In genomic region chr5:61301820-61302563, GRCh38 we compare ENCODE assay signal across 8 cellular contexts. TPM values are rescaled to one million over a fixed set of nuclear protein-coding genes. Genes with fewer than 3 reads are reported as not detected.
DNase-seq lines count a peak whose midpoint lies in the region; ATAC-seq and TF ChIP-seq lines count a peak whose summit lies in the region.
"Had no signal": no experiment of that assay in that cellular context is flagged by ENCODE, and none has a peak within 500 bp of the region (broad histone marks: within the 10 kb centered on the region; RNA-seq: fewer than 3 reads in every experiment).

No MANE protein-coding gene starts in this region.

- peak overlapping the region; percentile 51 for H3K27ac ChIP-seq in cingulate gyrus (ENCODE audit: low read depth, low read length)
- peak overlapping the region in 1 of 3 donors; percentile 10 for H3K27ac ChIP-seq in right lobe of liver
- H3K27ac ChIP-seq in urinary bladder (ENCODE audit: low read depth) = peak overlapping the region; percentile 13

- 68% methylated on average over 3 of the region's 11 CpGs for WGBS in right lobe of liver (ENCODE audit: insufficient coverage, low coverage, low lambda C conversion rate, missing lambda C conversion rate)
- 45% methylated on average over 11 of the region's 11 CpGs for WGBS in urinary bladder

- intact Hi-C loops in right lobe of liver (cut with DNase I) = no loop called here

- TF ChIP-seq POLR2A in right lobe of liver (IDR thresholded peaks at IDR 0.05) = no peak

- H3K4me3 ChIP-seq in right lobe of liver (no peak overlapping the region), urinary bladder (ENCODE audit: low read depth, low read length) (no peak overlapping the region)

- no peaks in the 10 kb centered on the region for H3K9me3 ChIP-seq in right lobe of liver

- peak; percentile 36 for DNase-seq in NCI-H2196 (lab: John Stamatoyannopoulos, UW; ENCODE audit: unreplicated experiment)
- DNase-seq in right lobe of liver = peak; percentile 61 to 81 (median 72)
- DNase-seq in NOMO-1 treated with DMSO at 0.1 percent for 48 hours (lab: John Stamatoyannopoulos, UW; ENCODE audit: unreplicated experiment) = no peak
- DNase-seq: T-cell had no signal

- no peaks in the 10 kb centered on the region for H3K36me3 ChIP-seq in right lobe of liver
- H3K36me3 ChIP-seq in urinary bladder (ENCODE audit: insufficient read depth) = no peaks in the 10 kb centered on the region

- H3K4me1 ChIP-seq in right lobe of liver (peaks cover 0 to 6% (median 0%) of the 10 kb centered on the region in 4 donors), urinary bladder (ENCODE audit: insufficient read depth) (no peaks in the 10 kb centered on the region)

- ATAC-seq in right lobe of liver (peak; percentile 86 to 97 (median 92)), GM18907 (IDR thresholded peaks at IDR 0.05; ENCODE audit: unreplicated experiment) (no peak), GM18873 (IDR thresholded peaks at IDR 0.05; ENCODE audit: low FRiP score, unreplicated experiment) (no peak)
- ATAC-seq: T-cell had no signal

- TF ChIP-seq CTCF in right lobe of liver (IDR thresholded peaks at IDR 0.05) = no peak

- no peaks in the 10 kb centered on the region for H3K27me3 ChIP-seq in right lobe of liver

RNA-seq across cellular contexts. Expression of gene ZSWIM6, which starts 30.1 kb away (rescaled TPM):
- total RNA-seq in right lobe of liver (1 to 10 TPM; 2.8 to 7.2 (median 4.1) TPM), urinary bladder (21.4 TPM)
- polyA plus RNA-seq in urinary bladder = 6.0 TPM

Comparison
In these comparisons a context has a peak if more than half of its experiments do, and no peak if none do; other contexts are left out.
1. ATAC-seq: peak in right lobe of liver (4 of 4); none in GM18907 (single experiment) and GM18873 (single experiment).